ENCODE assay signal across 1 cellular context in the genomic region with DNA sequence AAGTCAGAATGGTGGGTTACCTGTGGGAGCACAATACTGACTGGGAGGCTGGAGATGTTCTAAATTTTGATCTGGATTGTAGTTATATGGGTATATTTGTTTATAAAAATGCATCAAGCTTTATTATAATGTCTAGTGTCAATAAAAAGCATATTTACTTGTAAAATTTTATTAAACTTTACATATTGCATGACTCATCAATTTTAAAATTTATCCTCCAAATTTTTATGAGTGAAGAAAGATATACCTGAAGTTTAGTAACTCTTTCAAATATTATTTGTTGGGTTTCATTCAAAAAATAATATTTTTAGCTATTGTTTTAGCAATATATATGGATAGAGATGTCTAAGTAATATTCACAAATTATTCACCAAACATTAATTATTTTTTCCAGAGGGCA.
TF ChIP-seq lines count a peak whose summit lies in the region.

No MANE protein-coding gene starts in this region.

TF ChIP-seq in K562, 482 proteins besides CTCF, POLR2A, EP300 and RAD21 (continued from another document):
- TF ChIP-seq, protein P1, sequence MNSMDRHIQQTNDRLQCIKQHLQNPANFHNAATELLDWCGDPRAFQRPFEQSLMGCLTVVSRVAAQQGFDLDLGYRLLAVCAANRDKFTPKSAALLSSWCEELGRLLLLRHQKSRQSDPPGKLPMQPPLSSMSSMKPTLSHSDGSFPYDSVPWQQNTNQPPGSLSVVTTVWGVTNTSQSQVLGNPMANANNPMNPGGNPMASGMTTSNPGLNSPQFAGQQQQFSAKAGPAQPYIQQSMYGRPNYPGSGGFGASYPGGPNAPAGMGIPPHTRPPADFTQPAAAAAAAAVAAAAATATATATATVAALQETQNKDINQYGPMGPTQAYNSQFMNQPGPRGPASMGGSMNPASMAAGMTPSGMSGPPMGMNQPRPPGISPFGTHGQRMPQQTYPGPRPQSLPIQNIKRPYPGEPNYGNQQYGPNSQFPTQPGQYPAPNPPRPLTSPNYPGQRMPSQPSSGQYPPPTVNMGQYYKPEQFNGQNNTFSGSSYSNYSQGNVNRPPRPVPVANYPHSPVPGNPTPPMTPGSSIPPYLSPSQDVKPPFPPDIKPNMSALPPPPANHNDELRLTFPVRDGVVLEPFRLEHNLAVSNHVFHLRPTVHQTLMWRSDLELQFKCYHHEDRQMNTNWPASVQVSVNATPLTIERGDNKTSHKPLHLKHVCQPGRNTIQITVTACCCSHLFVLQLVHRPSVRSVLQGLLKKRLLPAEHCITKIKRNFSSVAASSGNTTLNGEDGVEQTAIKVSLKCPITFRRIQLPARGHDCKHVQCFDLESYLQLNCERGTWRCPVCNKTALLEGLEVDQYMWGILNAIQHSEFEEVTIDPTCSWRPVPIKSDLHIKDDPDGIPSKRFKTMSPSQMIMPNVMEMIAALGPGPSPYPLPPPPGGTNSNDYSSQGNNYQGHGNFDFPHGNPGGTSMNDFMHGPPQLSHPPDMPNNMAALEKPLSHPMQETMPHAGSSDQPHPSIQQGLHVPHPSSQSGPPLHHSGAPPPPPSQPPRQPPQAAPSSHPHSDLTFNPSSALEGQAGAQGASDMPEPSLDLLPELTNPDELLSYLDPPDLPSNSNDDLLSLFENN (IDR thresholded peaks at IDR 0.05; ENCODE audit: low read depth in 2 of 2, low read length in 2 of 2), result no peak
- TF ChIP-seq ZNF583 (CRISPR knock-in tag; IDR thresholded peaks at IDR 0.05) (no peak), SNIP1 (IDR thresholded peaks at IDR 0.05; ENCODE audit: low read depth) (no peak), SETDB1 (IDR thresholded peaks at IDR 0.05; ENCODE audit: low read length) (no peak), CBX2 (IDR thresholded peaks at IDR 0.05; ENCODE audit: insufficient read depth, low read length, poor library complexity, severe bottlenecking) (no peak), TGIF2 (CRISPR knock-in tag; IDR thresholded peaks at IDR 0.05) (no peak), NFYB (IDR thresholded peaks at IDR 0.05; ENCODE audit: extremely low read depth, insufficient read length) (no peak), MAFG (tag; conservative IDR thresholded peaks at IDR 0.05) (peak; percentile 58), CBFA2T2 (conservative IDR thresholded peaks at IDR 0.05) (no peak), ERF (CRISPR knock-in tag; IDR thresholded peaks at IDR 0.05) (no peak), RBM15 (IDR thresholded peaks at IDR 0.05; ENCODE audit: insufficient read depth, low read length) (no peak), ZNF699 (CRISPR knock-in tag; IDR thresholded peaks at IDR 0.05; ENCODE audit: insufficient replicate concordance) (no peak), ZFP91 (CRISPR knock-in tag; IDR thresholded peaks at IDR 0.05) (no peak), HMG20A (CRISPR knock-in tag; conservative IDR thresholded peaks at IDR 0.05) (no peak), MEF2A (IDR thresholded peaks at IDR 0.05; ENCODE audit: control insufficient read depth, low read depth, low read length) (no peak), FOXP1 (CRISPR knock-in tag; IDR thresholded peaks at IDR 0.05) (no peak), ZKSCAN8 (CRISPR knock-in tag; IDR thresholded peaks at IDR 0.05) (no peak), HEY1 (CRISPR knock-in tag; IDR thresholded peaks at IDR 0.05; ENCODE audit: borderline replicate concordance) (no peak), ZBED1 (IDR thresholded peaks at IDR 0.05) (no peak), NFE2L1 (tag; IDR thresholded peaks at IDR 0.05; ENCODE audit: borderline replicate concordance, low read depth) (no peak; the same call in 1 of the 2 replicates), PTTG1 (tag; IDR thresholded peaks at IDR 0.05; ENCODE audit: low read depth) (no peak), ZNF3 (CRISPR knock-in tag; IDR thresholded peaks at IDR 0.05) (no peak), ZNF277 (CRISPR knock-in tag; IDR thresholded peaks at IDR 0.05; ENCODE audit: borderline replicate concordance) (no peak)
- TF ChIP-seq, protein P2, sequence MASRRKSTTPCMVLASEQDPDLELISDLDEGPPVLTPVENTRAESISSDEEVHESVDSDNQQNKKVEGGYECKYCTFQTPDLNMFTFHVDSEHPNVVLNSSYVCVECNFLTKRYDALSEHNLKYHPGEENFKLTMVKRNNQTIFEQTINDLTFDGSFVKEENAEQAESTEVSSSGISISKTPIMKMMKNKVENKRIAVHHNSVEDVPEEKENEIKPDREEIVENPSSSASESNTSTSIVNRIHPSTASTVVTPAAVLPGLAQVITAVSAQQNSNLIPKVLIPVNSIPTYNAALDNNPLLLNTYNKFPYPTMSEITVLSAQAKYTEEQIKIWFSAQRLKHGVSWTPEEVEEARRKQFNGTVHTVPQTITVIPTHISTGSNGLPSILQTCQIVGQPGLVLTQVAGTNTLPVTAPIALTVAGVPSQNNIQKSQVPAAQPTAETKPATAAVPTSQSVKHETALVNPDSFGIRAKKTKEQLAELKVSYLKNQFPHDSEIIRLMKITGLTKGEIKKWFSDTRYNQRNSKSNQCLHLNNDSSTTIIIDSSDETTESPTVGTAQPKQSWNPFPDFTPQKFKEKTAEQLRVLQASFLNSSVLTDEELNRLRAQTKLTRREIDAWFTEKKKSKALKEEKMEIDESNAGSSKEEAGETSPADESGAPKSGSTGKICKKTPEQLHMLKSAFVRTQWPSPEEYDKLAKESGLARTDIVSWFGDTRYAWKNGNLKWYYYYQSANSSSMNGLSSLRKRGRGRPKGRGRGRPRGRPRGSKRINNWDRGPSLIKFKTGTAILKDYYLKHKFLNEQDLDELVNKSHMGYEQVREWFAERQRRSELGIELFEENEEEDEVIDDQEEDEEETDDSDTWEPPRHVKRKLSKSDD (conservative IDR thresholded peaks at IDR 0.05; ENCODE audit: low read length), result no peak
- TF ChIP-seq, protein P3, sequence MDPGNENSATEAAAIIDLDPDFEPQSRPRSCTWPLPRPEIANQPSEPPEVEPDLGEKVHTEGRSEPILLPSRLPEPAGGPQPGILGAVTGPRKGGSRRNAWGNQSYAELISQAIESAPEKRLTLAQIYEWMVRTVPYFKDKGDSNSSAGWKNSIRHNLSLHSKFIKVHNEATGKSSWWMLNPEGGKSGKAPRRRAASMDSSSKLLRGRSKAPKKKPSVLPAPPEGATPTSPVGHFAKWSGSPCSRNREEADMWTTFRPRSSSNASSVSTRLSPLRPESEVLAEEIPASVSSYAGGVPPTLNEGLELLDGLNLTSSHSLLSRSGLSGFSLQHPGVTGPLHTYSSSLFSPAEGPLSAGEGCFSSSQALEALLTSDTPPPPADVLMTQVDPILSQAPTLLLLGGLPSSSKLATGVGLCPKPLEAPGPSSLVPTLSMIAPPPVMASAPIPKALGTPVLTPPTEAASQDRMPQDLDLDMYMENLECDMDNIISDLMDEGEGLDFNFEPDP (CRISPR knock-in tag; IDR thresholded peaks at IDR 0.05), result no peak
